In genomic region chr5:172601576-172601975, GRCh38 we compare ENCODE assay signal across 9 cellular contexts. TPM values are rescaled to one million over a fixed set of nuclear protein-coding genes. Genes with fewer than 3 reads are reported as not detected.
DNase-seq lines count a peak whose midpoint lies in the region; ATAC-seq and TF ChIP-seq lines count a peak whose summit lies in the region.
"Not testable (repeated sequence)": the region's sequence is repeated elsewhere in the genome, so short reads cannot be mapped to it uniquely, and the experiment has no call there.
"Had no signal": no experiment of that assay in that cellular context is flagged by ENCODE, and none has a peak within 500 bp of the region (broad histone marks: within the 10 kb centered on the region; RNA-seq: fewer than 3 reads in every experiment).

No MANE protein-coding gene starts in this region.

- H3K4me3 ChIP-seq in esophagus muscularis mucosa; heart right ventricle; liver (ENCODE audit: low read depth in 1 of 3, low read length in 3 of 3); ovary; vagina: not testable (repeated sequence)

- not testable (repeated sequence) for H3K9ac ChIP-seq in liver (ENCODE audit: low read depth in 1 of 2, low read length in 2 of 2)

- not testable (repeated sequence) for TF ChIP-seq POLR2A in esophagus muscularis mucosa (IDR thresholded peaks at IDR 0.05; ENCODE audit: low read depth); ovary (IDR thresholded peaks at IDR 0.05); vagina (IDR thresholded peaks at IDR 0.05)

- H3K27me3 ChIP-seq in esophagus muscularis mucosa; heart right ventricle; liver (ENCODE audit: control insufficient read depth in 4 of 4, insufficient read depth in 4 of 4, low read length in 3 of 4); ovary; vagina: not testable (repeated sequence)

- not testable (repeated sequence) for H3K36me3 ChIP-seq in esophagus muscularis mucosa; heart right ventricle; liver (ENCODE audit: control insufficient read depth in 4 of 4, insufficient read depth in 3 of 4, low read depth in 1 of 4, low read length in 3 of 4); ovary; vagina

- H3K4me1 ChIP-seq in esophagus muscularis mucosa (peaks cover 33 to 51% (median 42%) of the 10 kb centered on the region in 4 donors), heart right ventricle (peaks cover 7 to 75% (median 38%) of the 10 kb centered on the region in 9 donors), vagina (peaks cover 20% of the 10 kb centered on the region)
- not testable (repeated sequence) for H3K4me1 ChIP-seq in liver (ENCODE audit: control insufficient read depth in 4 of 4, insufficient read depth in 4 of 4, low read length in 3 of 4); ovary (ENCODE audit: insufficient read depth)

- not testable (repeated sequence) for TF ChIP-seq CTCF in esophagus muscularis mucosa (IDR thresholded peaks at IDR 0.05); heart right ventricle (IDR thresholded peaks at IDR 0.05); liver (IDR thresholded peaks at IDR 0.05; ENCODE audit: low read depth, low read length, missing input control); ovary (IDR thresholded peaks at IDR 0.05); vagina (IDR thresholded peaks at IDR 0.05)

- WGBS in esophagus muscularis mucosa, result 88% methylated on average over 7 of the region's 7 CpGs
- WGBS in heart right ventricle, 2 donors, result 89% methylated on average over 7 of the region's 7 CpGs
- WGBS in liver, result 92% methylated on average over 7 of the region's 7 CpGs
- WGBS in ovary, 3 donors, result 88 to 96% (median 94%) methylated on average over 7 of the region's 7 CpGs

- ATAC-seq in heart right ventricle, result not testable (repeated sequence)

- not testable (repeated sequence) for TF ChIP-seq EP300 in esophagus muscularis mucosa (IDR thresholded peaks at IDR 0.05); ovary (IDR thresholded peaks at IDR 0.05)

- intact Hi-C loops in esophagus muscularis mucosa (cut with DNase I); ovary (cut with DNase I); vagina (cut with DNase I): not testable (repeated sequence)
- intact Hi-C loops in heart right ventricle (cut with DNase I), result loop anchor here in 1 of 10 donors (5.0 to 10.0 kb wide), 4 partner anchors 41 to 114 kb away; partner anchors contain the start of gene NEURL1B

- H3K9me3 ChIP-seq in esophagus muscularis mucosa; liver (ENCODE audit: control insufficient read depth in 4 of 4, low read length in 3 of 4); ovary; vagina: not testable (repeated sequence)
- peaks cover 0 to 15% (median 0%) of the 10 kb centered on the region in 11 donors for H3K9me3 ChIP-seq in heart right ventricle

- not testable (repeated sequence) for TF ChIP-seq RAD21 in liver (IDR thresholded peaks at IDR 0.05)

- peak overlapping the region; percentile 2 to 78 (median 74) for H3K27ac ChIP-seq in esophagus muscularis mucosa (replicated peaks in 1 of 4)
- peak overlapping the region in 9 of 10 donors; percentile 73 to 96 (median 88) for H3K27ac ChIP-seq in heart right ventricle
- peak overlapping the region; percentile 34 to 48 for H3K27ac ChIP-seq in liver (ENCODE audit: low read depth in 1 of 2, low read length in 2 of 2)
- H3K27ac ChIP-seq in ovary, result not testable (repeated sequence)
- H3K27ac ChIP-seq in temporal lobe (ENCODE audit: low read depth, low read length), result peak overlapping the region; percentile 24
- peak overlapping the region; percentile 81 for H3K27ac ChIP-seq in vagina

- DNase-seq in NCI-H524 (lab: John Stamatoyannopoulos, UW) (peak; percentile 17 to 79), ovary (peak in 3 of 5 donors; percentile 5 to 32 (median 12))
- DNase-seq in activated effector memory CD4-positive, alpha-beta T cell treated with anti-CD3 and anti-CD28 coated beads, Interleukin-2, amount 50 U/mL, for 16 hours, result peak; percentile 33
- not testable (repeated sequence) for DNase-seq in esophagus muscularis mucosa (ENCODE audit: extremely low spot score); heart right ventricle; vagina (ENCODE audit: extremely low spot score in 2 of 2)

RNA-seq across cellular contexts. Expression of gene NEURL1B, which starts 39.5 kb away (rescaled TPM):
- total RNA-seq in esophagus muscularis mucosa, result 10 to 100 TPM; 34.1 to 87.1 (median 60.2) TPM
- total RNA-seq in heart right ventricle, result 10 to 100 TPM; 14.4 to 45.8 (median 21.6) TPM
- 10 to 100 TPM; 16.7 to 29.1 TPM for polyA plus RNA-seq in heart right ventricle
- total RNA-seq in liver, result 10 to 100 TPM in 1 of 2 donors, 1 to 10 TPM in 1; 4.8 to 10.0 TPM
- polyA plus RNA-seq in liver, result 1 to 10 TPM; 1.5 to 6.3 TPM
- 10 to 100 TPM; 15.0 to 75.1 (median 36.3) TPM for total RNA-seq in ovary
- 10 to 100 TPM; 24.2 to 39.0 TPM for polyA plus RNA-seq in ovary
- total RNA-seq in temporal lobe, result 18.2 TPM
- total RNA-seq in vagina, result 30.9 TPM
- polyA plus RNA-seq: CD4-positive, CD25-positive, alpha-beta regulatory T cell had no signal
